In the genomic region with DNA sequence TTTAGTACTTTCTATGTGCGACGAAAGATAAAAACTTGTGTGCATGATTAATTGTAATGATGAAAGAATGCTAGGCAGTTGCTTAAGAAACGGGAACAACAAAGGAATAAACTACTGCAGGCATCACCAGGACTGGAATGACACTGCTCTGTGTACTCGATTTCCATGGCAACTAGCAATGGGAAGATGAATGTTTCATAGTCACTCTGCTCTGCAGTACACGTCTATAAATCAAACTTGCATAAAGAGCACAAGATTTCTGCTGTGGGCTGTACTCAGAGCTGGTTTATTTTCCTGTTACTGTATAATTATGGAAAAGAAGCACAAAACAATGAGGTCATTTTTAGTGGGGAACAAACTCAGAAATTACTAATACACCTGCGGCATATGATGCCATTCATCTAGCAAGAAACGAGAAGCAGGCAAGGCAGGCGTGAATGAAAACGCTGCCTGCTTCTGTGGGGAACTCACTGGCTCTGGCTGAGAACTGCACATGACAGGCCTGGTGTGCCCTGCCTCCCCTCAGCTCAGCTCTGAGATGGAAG, we compare ENCODE assay signal across 1 cellular context.
A peak's percentile ranks its signal among the peaks of the same experiment; 100 is the strongest.
TF ChIP-seq lines count a peak whose summit lies in the region.

No MANE protein-coding gene starts in this region.

TF ChIP-seq in HEK293, 187 proteins besides CTCF, POLR2A, EP300 and RAD21 (continued from another document):
- TF ChIP-seq, protein P1, sequence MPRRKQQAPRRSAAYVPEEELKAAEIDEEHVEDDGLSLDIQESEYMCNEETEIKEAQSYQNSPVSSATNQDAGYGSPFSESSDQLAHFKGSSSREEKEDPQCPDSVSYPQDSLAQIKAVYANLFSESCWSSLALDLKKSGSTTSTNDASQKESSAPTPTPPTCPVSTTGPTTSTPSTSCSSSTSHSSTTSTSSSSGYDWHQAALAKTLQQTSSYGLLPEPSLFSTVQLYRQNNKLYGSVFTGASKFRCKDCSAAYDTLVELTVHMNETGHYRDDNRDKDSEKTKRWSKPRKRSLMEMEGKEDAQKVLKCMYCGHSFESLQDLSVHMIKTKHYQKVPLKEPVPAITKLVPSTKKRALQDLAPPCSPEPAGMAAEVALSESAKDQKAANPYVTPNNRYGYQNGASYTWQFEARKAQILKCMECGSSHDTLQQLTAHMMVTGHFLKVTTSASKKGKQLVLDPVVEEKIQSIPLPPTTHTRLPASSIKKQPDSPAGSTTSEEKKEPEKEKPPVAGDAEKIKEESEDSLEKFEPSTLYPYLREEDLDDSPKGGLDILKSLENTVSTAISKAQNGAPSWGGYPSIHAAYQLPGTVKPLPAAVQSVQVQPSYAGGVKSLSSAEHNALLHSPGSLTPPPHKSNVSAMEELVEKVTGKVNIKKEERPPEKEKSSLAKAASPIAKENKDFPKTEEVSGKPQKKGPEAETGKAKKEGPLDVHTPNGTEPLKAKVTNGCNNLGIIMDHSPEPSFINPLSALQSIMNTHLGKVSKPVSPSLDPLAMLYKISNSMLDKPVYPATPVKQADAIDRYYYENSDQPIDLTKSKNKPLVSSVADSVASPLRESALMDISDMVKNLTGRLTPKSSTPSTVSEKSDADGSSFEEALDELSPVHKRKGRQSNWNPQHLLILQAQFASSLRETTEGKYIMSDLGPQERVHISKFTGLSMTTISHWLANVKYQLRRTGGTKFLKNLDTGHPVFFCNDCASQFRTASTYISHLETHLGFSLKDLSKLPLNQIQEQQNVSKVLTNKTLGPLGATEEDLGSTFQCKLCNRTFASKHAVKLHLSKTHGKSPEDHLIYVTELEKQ (tag by site-specific recombination; IDR thresholded peaks at IDR 0.05; ENCODE audit: borderline replicate concordance) = 0 out of 2 replicates have a peak, but pooled peaks have one; percentile 37
- TF ChIP-seq ZNF239 (tag by site-specific recombination; IDR thresholded peaks at IDR 0.05) (no peak), SCRT2 (tag by site-specific recombination; IDR thresholded peaks at IDR 0.05) (peak; percentile 86), ZBTB7A (tag by site-specific recombination; IDR thresholded peaks at IDR 0.05; ENCODE audit: low read depth) (no peak), ZFP69B (tag by site-specific recombination; IDR thresholded peaks at IDR 0.05) (no peak), ZNF600 (tag by site-specific recombination; IDR thresholded peaks at IDR 0.05) (no peak), ZSCAN23 (tag by site-specific recombination; IDR thresholded peaks at IDR 0.05) (0 out of 2 replicates have a peak, but pooled peaks have one; percentile 9), MEIS1 (CRISPR knock-in tag; IDR thresholded peaks at IDR 0.05; ENCODE audit: borderline replicate concordance) (no peak), ZBTB21 (tag by site-specific recombination; IDR thresholded peaks at IDR 0.05) (peak; percentile 66), ZNF16 (tag by site-specific recombination; IDR thresholded peaks at IDR 0.05; ENCODE audit: low read depth) (no peak), ZIC2 (tag by site-specific recombination; IDR thresholded peaks at IDR 0.05) (no peak), ZNF335 (tag by site-specific recombination; conservative IDR thresholded peaks at IDR 0.05) (no peak; the same call in 1 of the 2 replicates), ZNF311 (tag by site-specific recombination; IDR thresholded peaks at IDR 0.05; ENCODE audit: borderline replicate concordance) (no peak), EGR2 (tag by site-specific recombination; IDR thresholded peaks at IDR 0.05; ENCODE audit: low read depth) (no peak), ZNF433 (tag by site-specific recombination; IDR thresholded peaks at IDR 0.05; ENCODE audit: low read depth) (0 out of 2 replicates have a peak, but pooled peaks have one; percentile 12), BCL11B (tag by site-specific recombination; IDR thresholded peaks at IDR 0.05; ENCODE audit: low read depth) (no peak), SP2 (tag by site-specific recombination; IDR thresholded peaks at IDR 0.05) (no peak), HOXC10 (CRISPR knock-in tag; IDR thresholded peaks at IDR 0.05) (no peak), ZNF654 (tag by site-specific recombination; IDR thresholded peaks at IDR 0.05; ENCODE audit: low read depth) (no peak), IKZF3 (tag by site-specific recombination; IDR thresholded peaks at IDR 0.05) (peak; percentile 73; the same call in 1 of the 2 replicates), ZXDB (tag by site-specific recombination; IDR thresholded peaks at IDR 0.05) (no peak), ZNF530 (tag by site-specific recombination; IDR thresholded peaks at IDR 0.05; ENCODE audit: low read depth) (no peak), WT1 (tag by site-specific recombination; IDR thresholded peaks at IDR 0.05) (no peak), SP3 (tag by site-specific recombination; IDR thresholded peaks at IDR 0.05) (no peak), ZNF37A (tag by site-specific recombination; IDR thresholded peaks at IDR 0.05) (no peak), ZNF341 (tag by site-specific recombination; IDR thresholded peaks at IDR 0.05; ENCODE audit: low read depth) (no peak), KLF7 (tag by site-specific recombination; IDR thresholded peaks at IDR 0.05; ENCODE audit: borderline replicate concordance) (no peak)
- TF ChIP-seq, protein P2, sequence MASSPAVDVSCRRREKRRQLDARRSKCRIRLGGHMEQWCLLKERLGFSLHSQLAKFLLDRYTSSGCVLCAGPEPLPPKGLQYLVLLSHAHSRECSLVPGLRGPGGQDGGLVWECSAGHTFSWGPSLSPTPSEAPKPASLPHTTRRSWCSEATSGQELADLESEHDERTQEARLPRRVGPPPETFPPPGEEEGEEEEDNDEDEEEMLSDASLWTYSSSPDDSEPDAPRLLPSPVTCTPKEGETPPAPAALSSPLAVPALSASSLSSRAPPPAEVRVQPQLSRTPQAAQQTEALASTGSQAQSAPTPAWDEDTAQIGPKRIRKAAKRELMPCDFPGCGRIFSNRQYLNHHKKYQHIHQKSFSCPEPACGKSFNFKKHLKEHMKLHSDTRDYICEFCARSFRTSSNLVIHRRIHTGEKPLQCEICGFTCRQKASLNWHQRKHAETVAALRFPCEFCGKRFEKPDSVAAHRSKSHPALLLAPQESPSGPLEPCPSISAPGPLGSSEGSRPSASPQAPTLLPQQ (tag by site-specific recombination; IDR thresholded peaks at IDR 0.05) = peak; percentile 68; the same call in 1 of the 2 replicates
- TF ChIP-seq, protein P3, sequence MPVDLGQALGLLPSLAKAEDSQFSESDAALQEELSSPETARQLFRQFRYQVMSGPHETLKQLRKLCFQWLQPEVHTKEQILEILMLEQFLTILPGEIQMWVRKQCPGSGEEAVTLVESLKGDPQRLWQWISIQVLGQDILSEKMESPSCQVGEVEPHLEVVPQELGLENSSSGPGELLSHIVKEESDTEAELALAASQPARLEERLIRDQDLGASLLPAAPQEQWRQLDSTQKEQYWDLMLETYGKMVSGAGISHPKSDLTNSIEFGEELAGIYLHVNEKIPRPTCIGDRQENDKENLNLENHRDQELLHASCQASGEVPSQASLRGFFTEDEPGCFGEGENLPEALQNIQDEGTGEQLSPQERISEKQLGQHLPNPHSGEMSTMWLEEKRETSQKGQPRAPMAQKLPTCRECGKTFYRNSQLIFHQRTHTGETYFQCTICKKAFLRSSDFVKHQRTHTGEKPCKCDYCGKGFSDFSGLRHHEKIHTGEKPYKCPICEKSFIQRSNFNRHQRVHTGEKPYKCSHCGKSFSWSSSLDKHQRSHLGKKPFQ (tag by site-specific recombination; IDR thresholded peaks at IDR 0.05) = no peak
- TF ChIP-seq, protein P4, sequence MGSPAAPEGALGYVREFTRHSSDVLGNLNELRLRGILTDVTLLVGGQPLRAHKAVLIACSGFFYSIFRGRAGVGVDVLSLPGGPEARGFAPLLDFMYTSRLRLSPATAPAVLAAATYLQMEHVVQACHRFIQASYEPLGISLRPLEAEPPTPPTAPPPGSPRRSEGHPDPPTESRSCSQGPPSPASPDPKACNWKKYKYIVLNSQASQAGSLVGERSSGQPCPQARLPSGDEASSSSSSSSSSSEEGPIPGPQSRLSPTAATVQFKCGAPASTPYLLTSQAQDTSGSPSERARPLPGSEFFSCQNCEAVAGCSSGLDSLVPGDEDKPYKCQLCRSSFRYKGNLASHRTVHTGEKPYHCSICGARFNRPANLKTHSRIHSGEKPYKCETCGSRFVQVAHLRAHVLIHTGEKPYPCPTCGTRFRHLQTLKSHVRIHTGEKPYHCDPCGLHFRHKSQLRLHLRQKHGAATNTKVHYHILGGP (tag by site-specific recombination; IDR thresholded peaks at IDR 0.05) = no peak
- TF ChIP-seq, protein P5, sequence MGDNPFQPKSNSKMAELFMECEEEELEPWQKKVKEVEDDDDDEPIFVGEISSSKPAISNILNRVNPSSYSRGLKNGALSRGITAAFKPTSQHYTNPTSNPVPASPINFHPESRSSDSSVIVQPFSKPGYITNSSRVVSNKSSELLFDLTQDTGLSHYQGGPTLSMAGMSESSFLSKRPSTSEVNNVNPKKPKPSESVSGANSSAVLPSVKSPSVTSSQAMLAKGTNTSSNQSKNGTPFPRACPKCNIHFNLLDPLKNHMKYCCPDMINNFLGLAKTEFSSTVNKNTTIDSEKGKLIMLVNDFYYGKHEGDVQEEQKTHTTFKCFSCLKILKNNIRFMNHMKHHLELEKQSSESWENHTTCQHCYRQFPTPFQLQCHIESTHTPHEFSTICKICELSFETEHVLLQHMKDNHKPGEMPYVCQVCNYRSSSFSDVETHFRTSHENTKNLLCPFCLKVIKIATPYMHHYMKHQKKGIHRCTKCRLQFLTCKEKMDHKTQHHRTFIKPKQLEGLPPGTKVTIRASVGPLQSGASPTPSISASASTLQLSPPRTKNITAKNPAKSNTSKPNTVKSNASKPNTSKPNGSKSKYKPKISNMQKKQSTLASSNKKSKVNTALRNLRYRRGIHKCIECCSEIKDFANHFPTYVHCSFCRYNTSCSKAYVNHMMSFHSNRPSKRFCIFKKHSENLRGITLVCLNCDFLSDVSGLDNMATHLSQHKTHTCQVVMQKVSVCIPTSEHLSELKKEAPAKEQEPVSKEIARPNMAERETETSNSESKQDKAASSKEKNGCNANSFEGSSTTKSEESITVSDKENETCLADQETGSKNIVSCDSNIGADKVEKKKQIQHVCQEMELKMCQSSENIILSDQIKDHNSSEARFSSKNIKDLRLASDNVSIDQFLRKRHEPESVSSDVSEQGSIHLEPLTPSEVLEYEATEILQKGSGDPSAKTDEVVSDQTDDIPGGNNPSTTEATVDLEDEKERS (tag by site-specific recombination; IDR thresholded peaks at IDR 0.05) = no peak
- TF ChIP-seq, protein P6, sequence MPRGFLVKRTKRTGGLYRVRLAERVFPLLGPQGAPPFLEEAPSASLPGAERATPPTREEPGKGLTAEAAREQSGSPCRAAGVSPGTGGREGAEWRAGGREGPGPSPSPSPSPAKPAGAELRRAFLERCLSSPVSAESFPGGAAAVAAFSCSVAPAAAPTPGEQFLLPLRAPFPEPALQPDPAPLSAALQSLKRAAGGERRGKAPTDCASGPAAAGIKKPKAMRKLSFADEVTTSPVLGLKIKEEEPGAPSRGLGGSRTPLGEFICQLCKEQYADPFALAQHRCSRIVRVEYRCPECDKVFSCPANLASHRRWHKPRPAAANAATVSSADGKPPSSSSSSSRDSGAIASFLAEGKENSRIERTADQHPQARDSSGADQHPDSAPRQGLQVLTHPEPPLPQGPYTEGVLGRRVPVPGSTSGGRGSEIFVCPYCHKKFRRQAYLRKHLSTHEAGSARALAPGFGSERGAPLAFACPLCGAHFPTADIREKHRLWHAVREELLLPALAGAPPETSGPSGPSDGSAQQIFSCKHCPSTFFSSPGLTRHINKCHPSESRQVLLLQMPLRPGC (tag by site-specific recombination; IDR thresholded peaks at IDR 0.05) = 0 out of 2 replicates have a peak, but pooled peaks have one; percentile 20
- TF ChIP-seq, protein P7, sequence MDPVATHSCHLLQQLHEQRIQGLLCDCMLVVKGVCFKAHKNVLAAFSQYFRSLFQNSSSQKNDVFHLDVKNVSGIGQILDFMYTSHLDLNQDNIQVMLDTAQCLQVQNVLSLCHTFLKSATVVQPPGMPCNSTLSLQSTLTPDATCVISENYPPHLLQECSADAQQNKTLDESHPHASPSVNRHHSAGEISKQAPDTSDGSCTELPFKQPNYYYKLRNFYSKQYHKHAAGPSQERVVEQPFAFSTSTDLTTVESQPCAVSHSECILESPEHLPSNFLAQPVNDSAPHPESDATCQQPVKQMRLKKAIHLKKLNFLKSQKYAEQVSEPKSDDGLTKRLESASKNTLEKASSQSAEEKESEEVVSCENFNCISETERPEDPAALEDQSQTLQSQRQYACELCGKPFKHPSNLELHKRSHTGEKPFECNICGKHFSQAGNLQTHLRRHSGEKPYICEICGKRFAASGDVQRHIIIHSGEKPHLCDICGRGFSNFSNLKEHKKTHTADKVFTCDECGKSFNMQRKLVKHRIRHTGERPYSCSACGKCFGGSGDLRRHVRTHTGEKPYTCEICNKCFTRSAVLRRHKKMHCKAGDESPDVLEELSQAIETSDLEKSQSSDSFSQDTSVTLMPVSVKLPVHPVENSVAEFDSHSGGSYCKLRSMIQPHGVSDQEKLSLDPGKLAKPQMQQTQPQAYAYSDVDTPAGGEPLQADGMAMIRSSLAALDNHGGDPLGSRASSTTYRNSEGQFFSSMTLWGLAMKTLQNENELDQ (tag by site-specific recombination; IDR thresholded peaks at IDR 0.05; ENCODE audit: low read depth) = no peak
- TF ChIP-seq, protein P8, sequence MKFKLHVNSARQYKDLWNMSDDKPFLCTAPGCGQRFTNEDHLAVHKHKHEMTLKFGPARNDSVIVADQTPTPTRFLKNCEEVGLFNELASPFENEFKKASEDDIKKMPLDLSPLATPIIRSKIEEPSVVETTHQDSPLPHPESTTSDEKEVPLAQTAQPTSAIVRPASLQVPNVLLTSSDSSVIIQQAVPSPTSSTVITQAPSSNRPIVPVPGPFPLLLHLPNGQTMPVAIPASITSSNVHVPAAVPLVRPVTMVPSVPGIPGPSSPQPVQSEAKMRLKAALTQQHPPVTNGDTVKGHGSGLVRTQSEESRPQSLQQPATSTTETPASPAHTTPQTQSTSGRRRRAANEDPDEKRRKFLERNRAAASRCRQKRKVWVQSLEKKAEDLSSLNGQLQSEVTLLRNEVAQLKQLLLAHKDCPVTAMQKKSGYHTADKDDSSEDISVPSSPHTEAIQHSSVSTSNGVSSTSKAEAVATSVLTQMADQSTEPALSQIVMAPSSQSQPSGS (tag by site-specific recombination; IDR thresholded peaks at IDR 0.05; ENCODE audit: low read depth) = peak; percentile 92
